Comparison of ENCODE assay signal across 8 cellular contexts in genomic region chr7:65037740-65038678, GRCh38. TPM values are rescaled to one million over a fixed set of nuclear protein-coding genes. Genes with fewer than 3 reads are reported as not detected.
A peak's percentile ranks its signal among the peaks of the same experiment; 100 is the strongest.
DNase-seq lines count a peak whose midpoint lies in the region; ATAC-seq and TF ChIP-seq lines count a peak whose summit lies in the region.

No MANE protein-coding gene starts in this region.

- H3K27me3 Mint-ChIP-seq in GM23338 (ENCODE audit: insufficient read depth, low read depth, poor library complexity): peaks cover 7% of the 10 kb centered on the region
- no peaks in the 10 kb centered on the region for H3K27me3 Mint-ChIP-seq in stimulated activated naive CD8-positive, alpha-beta T cell treated with anti-CD3 and anti-CD28 coated beads, Interleukin-15, Interleukin-2, amounts not matched to agents 100 ng/mL and 50 ng/mL, for 24 hours

- peak in 1 of 2 experiments; percentile 39; a peak in 1 of 4 replicates for TF ChIP-seq CTCF in GM23338 (conservative IDR thresholded peaks at IDR 0.05; ENCODE audit: low read depth in 2 of 2)
- no peak for TF ChIP-seq CTCF in fibroblast of mammary gland (conservative IDR thresholded peaks at IDR 0.05; ENCODE audit: control insufficient read depth, insufficient read depth, low read depth, low read length)
- TF ChIP-seq CTCF in neural cell (IDR thresholded peaks at IDR 0.05; ENCODE audit: poor library complexity, severe bottlenecking): peak; percentile 57

- no peak for TF ChIP-seq EP300 in neural cell (conservative IDR thresholded peaks at IDR 0.05; ENCODE audit: poor library complexity, severe bottlenecking)

- H3K27me3 ChIP-seq in GM23338 (ENCODE audit: insufficient read depth) (no peaks in the 10 kb centered on the region), Karpas-422 (ENCODE audit: low read length) (no peaks in the 10 kb centered on the region), neural cell (ENCODE audit: insufficient read depth, low read depth, low read length) (no peaks in the 10 kb centered on the region)

- H3K36me3 Mint-ChIP-seq in GM23338 (ENCODE audit: low read depth): no peaks in the 10 kb centered on the region
- no peaks in the 10 kb centered on the region for H3K36me3 Mint-ChIP-seq in stimulated activated naive CD8-positive, alpha-beta T cell treated with anti-CD3 and anti-CD28 coated beads, Interleukin-15, Interleukin-2, amounts not matched to agents 100 ng/mL and 50 ng/mL, for 24 hours (ENCODE audit: low read depth)

- DNase-seq in EL (peak; percentile 92), GM23338 (ENCODE audit: low spot score) (peak; percentile 93), Karpas-422 (peak; percentile 97), RKO (ENCODE audit: low spot score) (peak; percentile 88), fibroblast of mammary gland (ENCODE audit: low read depth) (peak; percentile 84)
- DNase-seq in activated T-helper 1 cell treated with anti-CD3 and anti-CD28 coated beads, Interleukin-2, amount 50 U/mL, for 16 hours (ENCODE audit: low read depth in 1 of 2, low spot score in 1 of 2): peak; percentile 84 to 94

- no peaks in the 10 kb centered on the region for H3K36me3 ChIP-seq in GM23338 (ENCODE audit: insufficient read depth)
- no peaks in the 10 kb centered on the region for H3K36me3 ChIP-seq in Karpas-422 (ENCODE audit: insufficient read depth, low read length)
- no peaks in the 10 kb centered on the region for H3K36me3 ChIP-seq in neural cell (ENCODE audit: insufficient read depth, low read length)

- H4K20me1 ChIP-seq in GM23338 (replicated peaks; ENCODE audit: insufficient read depth) (peaks cover 5% of the 10 kb centered on the region; the same call in 1 of the 2 replicates), Karpas-422 (ENCODE audit: insufficient read depth, low read depth, low read length) (no peaks in the 10 kb centered on the region), neural cell (ENCODE audit: insufficient read depth) (no peaks in the 10 kb centered on the region)

- H2AFZ ChIP-seq in GM23338: no peak overlapping the region
- H2AFZ ChIP-seq in Karpas-422 (ENCODE audit: low read length): no peak overlapping the region
- no peak overlapping the region for H2AFZ ChIP-seq in neural cell (ENCODE audit: low read depth, low read length)

- no peaks in the 10 kb centered on the region for H3F3A ChIP-seq in GM23338 (replicated peaks; ENCODE audit: low read depth)
- no peaks in the 10 kb centered on the region for H3F3A ChIP-seq in neural cell (ENCODE audit: insufficient read depth, low read length, poor library complexity, severe bottlenecking)

- H3K9me3 Mint-ChIP-seq in GM23338: peaks cover 14% of the 10 kb centered on the region
- no peaks in the 10 kb centered on the region for H3K9me3 Mint-ChIP-seq in stimulated activated naive CD8-positive, alpha-beta T cell treated with anti-CD3 and anti-CD28 coated beads, Interleukin-15, Interleukin-2, amounts not matched to agents 100 ng/mL and 50 ng/mL, for 24 hours

- TF ChIP-seq RAD21 in neural cell (conservative IDR thresholded peaks at IDR 0.05): no peak

- H3K4me3 Mint-ChIP-seq in GM23338: peak overlapping the region; percentile 73
- peak overlapping the region; percentile 68 for H3K4me3 Mint-ChIP-seq in stimulated activated naive CD8-positive, alpha-beta T cell treated with anti-CD3 and anti-CD28 coated beads, Interleukin-15, Interleukin-2, amounts not matched to agents 100 ng/mL and 50 ng/mL, for 24 hours

- H3K27ac ChIP-seq in GM23338 (ENCODE audit: low read depth) (no peak overlapping the region; the same call in 1 of the 2 replicates), Karpas-422 (ENCODE audit: low read length) (no peak overlapping the region), neural cell (ENCODE audit: low read length) (peak overlapping the region; percentile 73)

- H3K4me2 ChIP-seq in GM23338 (0 out of 2 replicates have a peak overlapping the region, but pooled peaks have one; percentile 57), Karpas-422 (ENCODE audit: low read depth, low read length, poor library complexity, severe bottlenecking) (peak overlapping the region; percentile 40), neural cell (ENCODE audit: low read length) (no peak overlapping the region)

- peak; percentile 84 for ATAC-seq in GM23338

- H3K4me3 ChIP-seq in GM23338 (peak overlapping the region; percentile 70), Karpas-422 (ENCODE audit: low read length) (peak overlapping the region; percentile 92), fibroblast of mammary gland (ENCODE audit: control insufficient read depth, low read depth, low read length) (peak overlapping the region; percentile 66), neural cell (ENCODE audit: low read length) (peak overlapping the region; percentile 75)

- H3K9ac ChIP-seq in Karpas-422 (ENCODE audit: low read length): peak overlapping the region; percentile 84
- peak overlapping the region; percentile 77 for H3K9ac ChIP-seq in neural cell (ENCODE audit: low read length)

- H3K79me2 ChIP-seq in GM23338 (replicated peaks; ENCODE audit: insufficient read depth) (peaks cover 30% of the 10 kb centered on the region), Karpas-422 (ENCODE audit: low read length) (peaks cover 34% of the 10 kb centered on the region), neural cell (replicated peaks; ENCODE audit: insufficient read depth, low read length) (peaks cover 9% of the 10 kb centered on the region)

- H3K9me2 ChIP-seq in GM23338 (ENCODE audit: insufficient read depth) (no peaks in the 10 kb centered on the region), Karpas-422 (replicated peaks; ENCODE audit: insufficient read depth, low read length) (no peaks in the 10 kb centered on the region), neural cell (ENCODE audit: insufficient read depth, low read length) (no peaks in the 10 kb centered on the region)

- H3K9me3 ChIP-seq in Karpas-422 (ENCODE audit: low read length) (no peaks in the 10 kb centered on the region), neural cell (ENCODE audit: low read length) (no peaks in the 10 kb centered on the region)

- peaks cover 15% of the 10 kb centered on the region; the same call in 2 of the 3 replicates for H3K4me1 Mint-ChIP-seq in GM23338
- H3K4me1 Mint-ChIP-seq in stimulated activated naive CD8-positive, alpha-beta T cell treated with anti-CD3 and anti-CD28 coated beads, Interleukin-15, Interleukin-2, amounts not matched to agents 100 ng/mL and 50 ng/mL, for 24 hours (ENCODE audit: low read depth): peaks cover 21% of the 10 kb centered on the region

- peaks cover 10% of the 10 kb centered on the region for H3K4me1 ChIP-seq in GM23338 (ENCODE audit: insufficient read depth)
- H3K4me1 ChIP-seq in Karpas-422 (ENCODE audit: low read length): peaks cover 9% of the 10 kb centered on the region

- H3K27ac Mint-ChIP-seq in GM23338: peak overlapping the region; percentile 76; the same call in 1 of the 2 replicates
- peak overlapping the region; percentile 45 for H3K27ac Mint-ChIP-seq in stimulated activated naive CD8-positive, alpha-beta T cell treated with anti-CD3 and anti-CD28 coated beads, Interleukin-15, Interleukin-2, amounts not matched to agents 100 ng/mL and 50 ng/mL, for 24 hours

TF ChIP-seq in GM23338, 12 proteins besides CTCF, POLR2A, EP300 and RAD21 (continues in another document):
- TF ChIP-seq POLR2AphosphoS5 (IDR thresholded peaks at IDR 0.05; ENCODE audit: low read depth): peak; percentile 62
- TF ChIP-seq EZH2phosphoT487 (IDR thresholded peaks at IDR 0.05; ENCODE audit: unreplicated experiment): no peak

TF ChIP-seq in neural cell, 6 proteins besides CTCF, POLR2A, EP300 and RAD21:
- peak; percentile 83 for TF ChIP-seq POLR2AphosphoS5 (IDR thresholded peaks at IDR 0.05)
- TF ChIP-seq EZH2 (IDR thresholded peaks at IDR 0.05; ENCODE audit: borderline replicate concordance, insufficient read depth, low read length, poor library complexity, severe bottlenecking): no peak
- TF ChIP-seq MXI1 (conservative IDR thresholded peaks at IDR 0.05; ENCODE audit: poor library complexity, severe bottlenecking): peak; percentile 44
- peak; percentile 30 for TF ChIP-seq REST (IDR thresholded peaks at IDR 0.05; ENCODE audit: borderline replicate concordance)
- no peak for TF ChIP-seq SMC3 (conservative IDR thresholded peaks at IDR 0.05; ENCODE audit: poor library complexity)
- peak; percentile 72 for TF ChIP-seq TAF1 (IDR thresholded peaks at IDR 0.05; ENCODE audit: low read depth)

RNA-seq across cellular contexts. Expression of gene ERV3-1, which starts 31.5 kb away (rescaled TPM):
- 13.8 and 15.3 TPM in 2 replicates for total RNA-seq in GM23338 (2014; rRNA removed; shearing (Covaris generic))
- polyA plus RNA-seq in GM23338 (2016; fragmentation: Nextera tagmentation; extraction: Ambion mirVana) (20.1 and 26.8 TPM in 2 replicates), neural cell (48.5 and 53.4 TPM in 2 replicates)
- 20.0 and 28.8 TPM in 2 replicates for total RNA-seq in Karpas-422 (2014; rRNA removed; shearing (Covaris generic); ENCODE audit: low replicate concordance)
- polyA minus RNA-seq in neural cell: 80.1 and 99.2 TPM in 2 replicates

RNA-seq across cellular contexts. Expression of gene ZNF117, which starts 47.2 kb away (rescaled TPM):
- total RNA-seq in GM23338 (2014; rRNA removed; shearing (Covaris generic)): 16.3 and 20.0 TPM in 2 replicates
- 3.7 and 4.8 TPM in 2 replicates for polyA plus RNA-seq in GM23338 (2016; fragmentation: Nextera tagmentation; extraction: Ambion mirVana)
- total RNA-seq in Karpas-422 (2014; rRNA removed; shearing (Covaris generic); ENCODE audit: low replicate concordance): 6.8 and 19.0 TPM in 2 replicates
- polyA plus RNA-seq in neural cell: 109 and 112 TPM in 2 replicates
- 77.7 and 98.9 TPM in 2 replicates for polyA minus RNA-seq in neural cell
